ENCODE assay signal across 20 cellular contexts in genomic region chr11:122714021-122714420, GRCh38. TPM values are rescaled to one million over a fixed set of nuclear protein-coding genes. Genes with fewer than 3 reads are reported as not detected.
DNase-seq lines count a peak whose midpoint lies in the region; ATAC-seq, FAIRE-seq and TF ChIP-seq lines count a peak whose summit lies in the region.
"Had no signal": no experiment of that assay in that cellular context is flagged by ENCODE, and none has a peak within 500 bp of the region (broad histone marks: within the 10 kb centered on the region; RNA-seq: fewer than 3 reads in every experiment).

No MANE protein-coding gene starts in this region.

- in situ Hi-C loops in GM12878 (cut with MboI) = no loop called here

- TF ChIP-seq CTCF in GM12878 (IDR thresholded peaks at IDR 0.05 in 2 of 3, conservative IDR thresholded peaks at IDR 0.05 in 1 of 3; ENCODE audit: control insufficient read depth in 2 of 3, extremely low read depth in 1 of 3, insufficient read depth in 1 of 3, low read depth in 3 of 3, low read length in 3 of 3) = no peak

- SMC1A ChIA-PET in GM12878 (lab: Charles Lee; ENCODE audit: uncharacterized antibody, unreplicated experiment) = interaction anchor here (1.0 kb wide), 1 partner anchor 42 kb away, joined by 3 read pairs; no protein-coding TSS in a partner anchor

- no peak for TF ChIP-seq POLR2A in GM12878 (IDR thresholded peaks at IDR 0.05; ENCODE audit: low read depth, low read length)

- H3K4me1 ChIP-seq in BLaER1 treated with 17β-estradiol and CSF1 and Interleukin-3, amounts not matched to agents 10 nM and 100 nM = peaks cover 98 to 100% (median 100%) of the 10 kb centered on the region in 10 experiments
- H3K4me1 ChIP-seq in GM12878 (ENCODE audit: control insufficient read depth, insufficient read depth, low read length) = peaks cover 26% of the 10 kb centered on the region

- intact Hi-C loops in GM12878 (cut with micrococcal nuclease; ENCODE audit: unreplicated experiment) = no loop called here

- H3K36me3 ChIP-seq in BLaER1 treated with 17β-estradiol and CSF1 and Interleukin-3, amounts not matched to agents 10 nM and 100 nM = peaks cover 0 to 84% (median 38%) of the 10 kb centered on the region in 11 experiments; a peak in 18 of 22 replicates
- no peaks in the 10 kb centered on the region for H3K36me3 ChIP-seq in GM12878 (ENCODE audit: control insufficient read depth in 2 of 2, insufficient read depth in 2 of 2, low read length in 1 of 2)

- H3K4me3 ChIP-seq in BLaER1 treated with 17β-estradiol and CSF1 and Interleukin-3, amounts not matched to agents 10 nM and 100 nM = peak overlapping the region in 5 of 10 experiments; percentile 3 to 39 (median 10); a peak in 2 of 20 replicates
- H3K4me3 ChIP-seq in GM12878 = no peak overlapping the region

- H3K9me3 ChIP-seq in BLaER1 treated with 17β-estradiol and CSF1 and Interleukin-3, amounts not matched to agents 10 nM and 100 nM (replicated peaks in 1 of 11) = peaks cover 0 to 16% (median 9%) of the 10 kb centered on the region in 11 experiments; a peak in 17 of 22 replicates
- no peaks in the 10 kb centered on the region for H3K9me3 ChIP-seq in GM12878 (replicated peaks; ENCODE audit: control insufficient read depth, insufficient read depth, low read length)

- BruUV-seq in GM12878 (replicated peaks; lab: Mats Ljungman, UMichigan) = no TSS peak

- no peak for DNase-seq in GM12878 (ENCODE audit: low read depth, low spot score)
- DNase-seq in RPMI8226 = no peak
- no peak for DNase-seq in GM19239 (ENCODE audit: insufficient read length, low spot score)
- DNase-seq in NCI-H187 (lab: John Stamatoyannopoulos, UW) = no peak
- DNase-seq in nucleus accumbens (lab: John Stamatoyannopoulos, UW) = no peak
- DNase-seq: activated CD4-positive, alpha-beta T cell treated with anti-CD3 and anti-CD28 coated beads, Interleukin-2, amount 10 ng/mL, durations not matched to agents 24 days and 14 days; activated effector memory CD4-positive, alpha-beta T cell treated with Interleukin-2 at 50 U/mL for 16 hours; DMS53; effector memory CD4-positive, alpha-beta T cell; foreskin fibroblast; islet precursor cell; NCI-H1092 treated with DMSO at 0.1 percent for 48 hours; NCI-H446; stimulated activated CD4-positive, alpha-beta T cell treated with anti-CD3 and anti-CD28 coated beads, Interleukin-2, amount 100 ng/mL, for 48 hours; stimulated activated naive CD4-positive, alpha-beta T cell treated with Interleukin-2 at 50 U/mL for 16 hours; T-helper 1 cell had no signal

- peak overlapping the region; percentile 79 to 94 (median 91) for H3K4me2 ChIP-seq in BLaER1 treated with 17β-estradiol and CSF1 and Interleukin-3, amounts not matched to agents 10 nM and 100 nM
- peak overlapping the region; percentile 9; the same call in 1 of the 2 replicates for H3K4me2 ChIP-seq in GM12878 (ENCODE audit: control insufficient read depth, insufficient read depth)

- H2AFZ ChIP-seq in GM12878 (ENCODE audit: control insufficient read depth, low read depth, low read length) = no peak overlapping the region

- peak; percentile 33 for ATAC-seq in GM18868 (IDR thresholded peaks at IDR 0.05; ENCODE audit: unreplicated experiment)
- peak; percentile 46 for ATAC-seq in HG02885 (IDR thresholded peaks at IDR 0.05; ENCODE audit: poor library complexity, unreplicated experiment)
- peak; percentile 73 for ATAC-seq in GM12878
- ATAC-seq: Panc1 had no signal

- CTCF ChIA-PET in GM12878 (lab: Yijun Ruan, JAX) = interaction anchor here (1.2 kb wide), 1 partner anchor 44 kb away, joined by 3 read pairs; no protein-coding TSS in a partner anchor

- 13% methylated on average over 5 of the region's 5 CpGs for WGBS in GM12878 (ENCODE audit: insufficient coverage, insufficient replicate concordance, low lambda C conversion rate, missing lambda C conversion rate)

- H3K27me3 ChIP-seq in BLaER1 treated with 17β-estradiol and CSF1 and Interleukin-3, amounts not matched to agents 10 nM and 100 nM = no peaks in the 10 kb centered on the region
- no peaks in the 10 kb centered on the region; a peak in 2 of 4 replicates for H3K27me3 ChIP-seq in GM12878 (replicated peaks in 1 of 2; ENCODE audit: control insufficient read depth in 2 of 2, insufficient read depth in 2 of 2, low read length in 1 of 2)

- RAD21 ChIA-PET in GM12878 (lab: Charles Lee; ENCODE audit: unreplicated experiment) = no interaction called here

- POLR2A ChIA-PET in GM12878 (lab: Charles Lee) = no interaction called here

- H3K9ac ChIP-seq in BLaER1 treated with 17β-estradiol and CSF1 and Interleukin-3, amounts not matched to agents 10 nM and 100 nM = peak overlapping the region; percentile 76 to 86 (median 81)
- no peak overlapping the region for H3K9ac ChIP-seq in GM12878 (ENCODE audit: control insufficient read depth, insufficient read depth, low read length)

- FAIRE-seq in GM12878 (lab: Jason Lieb, UNC) (no peak), GM19239 (lab: Jason Lieb, UNC) (no peak)

- H4K20me1 ChIP-seq in BLaER1 treated with 17β-estradiol and CSF1 and Interleukin-3, amounts not matched to agents 10 nM and 100 nM = no peaks in the 10 kb centered on the region
- no peaks in the 10 kb centered on the region for H4K20me1 ChIP-seq in GM12878 (ENCODE audit: control insufficient read depth, insufficient read depth)

- no peak for TF ChIP-seq RAD21 in GM12878 (IDR thresholded peaks at IDR 0.05; ENCODE audit: insufficient read depth, low read depth, low read length)

- no peaks in the 10 kb centered on the region for H3K79me2 ChIP-seq in GM12878 (ENCODE audit: control insufficient read depth, insufficient read depth, low read length)

- no peak for TF ChIP-seq EP300 in GM12878 (IDR thresholded peaks at IDR 0.05; ENCODE audit: borderline replicate concordance in 1 of 2, control insufficient read depth in 1 of 2, low read depth in 2 of 2, low read length in 2 of 2)

- peak overlapping the region; percentile 78 to 99 (median 97) for H3K27ac ChIP-seq in BLaER1 treated with 17β-estradiol and CSF1 and Interleukin-3, amounts not matched to agents 10 nM and 100 nM
- H3K27ac ChIP-seq in GM12878 (ENCODE audit: control insufficient read depth, insufficient read depth) = no peak overlapping the region

TF ChIP-seq in GM12878, 131 proteins besides CTCF, POLR2A, EP300 and RAD21:
- no peak for TF ChIP-seq RBBP5 (conservative IDR thresholded peaks at IDR 0.05)
- TF ChIP-seq, protein P1, sequence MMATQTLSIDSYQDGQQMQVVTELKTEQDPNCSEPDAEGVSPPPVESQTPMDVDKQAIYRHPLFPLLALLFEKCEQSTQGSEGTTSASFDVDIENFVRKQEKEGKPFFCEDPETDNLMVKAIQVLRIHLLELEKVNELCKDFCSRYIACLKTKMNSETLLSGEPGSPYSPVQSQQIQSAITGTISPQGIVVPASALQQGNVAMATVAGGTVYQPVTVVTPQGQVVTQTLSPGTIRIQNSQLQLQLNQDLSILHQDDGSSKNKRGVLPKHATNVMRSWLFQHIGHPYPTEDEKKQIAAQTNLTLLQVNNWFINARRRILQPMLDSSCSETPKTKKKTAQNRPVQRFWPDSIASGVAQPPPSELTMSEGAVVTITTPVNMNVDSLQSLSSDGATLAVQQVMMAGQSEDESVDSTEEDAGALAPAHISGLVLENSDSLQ (IDR thresholded peaks at IDR 0.05) = peak; percentile 48; the same call in 1 of the 2 replicates
- TF ChIP-seq, protein P2, sequence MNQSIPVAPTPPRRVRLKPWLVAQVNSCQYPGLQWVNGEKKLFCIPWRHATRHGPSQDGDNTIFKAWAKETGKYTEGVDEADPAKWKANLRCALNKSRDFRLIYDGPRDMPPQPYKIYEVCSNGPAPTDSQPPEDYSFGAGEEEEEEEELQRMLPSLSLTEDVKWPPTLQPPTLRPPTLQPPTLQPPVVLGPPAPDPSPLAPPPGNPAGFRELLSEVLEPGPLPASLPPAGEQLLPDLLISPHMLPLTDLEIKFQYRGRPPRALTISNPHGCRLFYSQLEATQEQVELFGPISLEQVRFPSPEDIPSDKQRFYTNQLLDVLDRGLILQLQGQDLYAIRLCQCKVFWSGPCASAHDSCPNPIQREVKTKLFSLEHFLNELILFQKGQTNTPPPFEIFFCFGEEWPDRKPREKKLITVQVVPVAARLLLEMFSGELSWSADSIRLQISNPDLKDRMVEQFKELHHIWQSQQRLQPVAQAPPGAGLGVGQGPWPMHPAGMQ (IDR thresholded peaks at IDR 0.05; ENCODE audit: borderline replicate concordance) = no peak

RNA-seq across cellular contexts. Expression of gene UBASH3B, which starts 58.5 kb away (rescaled TPM):
- 1.1 and 2.1 TPM in 2 replicates for total RNA-seq in GM12878 (2013; cell fraction: nucleolus; rRNA removed)
- total RNA-seq in GM12878 (2014; rRNA removed) = 0.82 and 3.3 TPM in 2 replicates
- total RNA-seq in GM12878 (2014; rRNA removed; fragmentation: Illumina TruSeq; extraction: Trizol) = 0.37 and 0.49 TPM in 2 replicates
- 1.2 and 1.3 TPM in 2 replicates for total RNA-seq in GM12878 (2021)
- 0.64 TPM for polyA plus RNA-seq in GM12878 (2011; ENCODE audit: low read depth)
- polyA plus RNA-seq in GM12878 (2011; rRNA removed) = 1.8 and 2.0 TPM in 2 replicates
- polyA plus RNA-seq in GM12878 (2011; cell fraction: cytosol; rRNA removed) = 3.0 and 4.0 TPM in 2 replicates
- polyA plus RNA-seq in GM12878 (2011; cell fraction: nucleus; rRNA removed) = 1.4 and 1.7 TPM in 2 replicates
- 0.73 and 1.2 TPM in 2 replicates for polyA plus RNA-seq in GM12878 (2012)
- 0.29 and 0.55 TPM in 2 replicates for polyA plus RNA-seq in GM12878 (2014; fragmentation: Illumina TruSeq; extraction: Trizol)
- under 1 TPM; 0.18 TPM for polyA plus RNA-seq in GM12878 (2014; fragmentation: Nextera tagmentation; extraction: Ambion mirVana)
- polyA plus RNA-seq in GM12878 (2014; rRNA removed) = 0.59 and 0.60 TPM in 2 replicates
- polyA plus RNA-seq in GM12878 (2016; fragmentation: Nextera tagmentation; extraction: Ambion mirVana) = under 1 TPM; 0.55 to 0.72 TPM
- polyA minus RNA-seq in GM12878 (2011; rRNA and poly(A)+ RNA removed) = 6.4 and 9.0 TPM in 2 replicates
- 4.7 and 6.5 TPM in 2 replicates for polyA minus RNA-seq in GM12878 (2011; cell fraction: cytosol; rRNA and poly(A)+ RNA removed)
- 1.3 and 2.3 TPM in 2 replicates for polyA minus RNA-seq in GM12878 (2011; cell fraction: nucleus; rRNA and poly(A)+ RNA removed)
